In genomic region chr5:141637266-141637692, GRCh38 we compare ENCODE assay signal across 1 cellular context.
A peak's percentile ranks its signal among the peaks of the same experiment; 100 is the strongest.
TF ChIP-seq lines count a peak whose summit lies in the region.

No MANE protein-coding gene starts in this region.

TF ChIP-seq in WTC11, 78 proteins besides CTCF, POLR2A, EP300 and RAD21 (continued from another document):
- TF ChIP-seq MXD4 (CRISPR knock-in tag; IDR thresholded peaks at IDR 0.05; ENCODE audit: borderline replicate concordance) (no peak), ARID4B (CRISPR knock-in tag; IDR thresholded peaks at IDR 0.05; ENCODE audit: borderline replicate concordance) (peak; percentile 15; the same call in 1 of the 2 replicates), FOXJ3 (CRISPR knock-in tag; IDR thresholded peaks at IDR 0.05; ENCODE audit: borderline replicate concordance) (no peak), TCF7 (CRISPR knock-in tag; IDR thresholded peaks at IDR 0.05; ENCODE audit: low read depth) (no peak), HMGA2 (CRISPR knock-in tag; IDR thresholded peaks at IDR 0.05) (no peak), PREB (CRISPR knock-in tag; IDR thresholded peaks at IDR 0.05; ENCODE audit: borderline replicate concordance) (no peak), PRRX2 (CRISPR knock-in tag; IDR thresholded peaks at IDR 0.05) (no peak), TEAD4 (CRISPR knock-in tag; IDR thresholded peaks at IDR 0.05) (0 out of 2 replicates have a peak, but pooled peaks have one; percentile 19), SP1 (CRISPR knock-in tag; conservative IDR thresholded peaks at IDR 0.05) (no peak), ZNF219 (CRISPR knock-in tag; IDR thresholded peaks at IDR 0.05; ENCODE audit: borderline replicate concordance) (no peak), ZNF423 (CRISPR knock-in tag; IDR thresholded peaks at IDR 0.05) (no peak), IRF1 (CRISPR knock-in tag; IDR thresholded peaks at IDR 0.05) (no peak), ATF2 (CRISPR knock-in tag; IDR thresholded peaks at IDR 0.05; ENCODE audit: borderline replicate concordance, low read depth) (no peak), ZNF317 (CRISPR knock-in tag; IDR thresholded peaks at IDR 0.05; ENCODE audit: borderline replicate concordance, low read depth) (no peak), GTF2I (CRISPR knock-in tag; conservative IDR thresholded peaks at IDR 0.05) (no peak), E2F5 (CRISPR knock-in tag; IDR thresholded peaks at IDR 0.05) (peak; percentile 35; the same call in 1 of the 2 replicates)
